Comparison of ENCODE assay signal across 20 cellular contexts in the genomic region with DNA sequence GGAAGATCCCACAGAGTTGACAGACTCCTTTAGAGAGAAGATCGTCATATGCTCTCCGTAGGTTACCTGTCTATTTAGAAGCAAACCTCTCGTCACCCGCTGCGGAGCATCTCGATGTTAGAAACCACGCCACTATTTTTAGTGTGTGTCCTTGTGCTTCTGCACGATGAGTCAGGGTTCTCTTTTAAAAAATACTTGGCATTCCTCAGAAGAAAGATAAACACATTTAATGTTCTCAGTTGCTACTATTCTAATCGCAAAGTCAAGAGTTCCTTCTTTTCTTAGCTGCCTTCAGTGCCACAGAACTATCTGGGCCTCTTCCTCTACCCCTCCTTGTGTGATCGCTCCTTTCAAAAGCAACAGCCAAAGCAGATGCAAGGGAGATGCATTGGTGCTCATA.
DNase-seq lines count a peak whose midpoint lies in the region; ATAC-seq and TF ChIP-seq lines count a peak whose summit lies in the region.
"Had no signal": no experiment of that assay in that cellular context is flagged by ENCODE, and none has a peak within 500 bp of the region (broad histone marks: within the 10 kb centered on the region; RNA-seq: fewer than 3 reads in every experiment).

No MANE protein-coding gene starts in this region.

- H3K9me3 Mint-ChIP-seq in osteocyte (ENCODE audit: unreplicated experiment) (peaks cover 6% of the 10 kb centered on the region), natural killer cell (no peaks in the 10 kb centered on the region)
- H3K9me3 Mint-ChIP-seq in natural killer cell treated with Interleukin-12 subunit alpha and Interleukin-12 subunit beta and Interleukin-15 and Interleukin-18, amount 100 ng/mL, for 72 hours = no peaks in the 10 kb centered on the region
- H3K9me3 Mint-ChIP-seq: T-helper 1 cell treated with Interleukin-12 subunit alpha and Interleukin-12 subunit beta and Interleukin-4 antibody, amounts not matched to agents 30 μg/mL and 1 μg/mL, for 36 hours had no signal

- peak overlapping the region; percentile 27 for H3K27ac Mint-ChIP-seq in osteocyte (ENCODE audit: unreplicated experiment)
- no peak overlapping the region for H3K27ac Mint-ChIP-seq in natural killer cell
- H3K27ac Mint-ChIP-seq in natural killer cell treated with Interleukin-12 subunit alpha and Interleukin-12 subunit beta and Interleukin-15 and Interleukin-18, amount 100 ng/mL, for 72 hours = no peak overlapping the region
- H3K27ac Mint-ChIP-seq: nephron; T-helper 1 cell treated with Interleukin-12 subunit alpha and Interleukin-12 subunit beta and Interleukin-4 antibody, amounts not matched to agents 30 μg/mL and 1 μg/mL, for 36 hours had no signal

- H3K27me3 Mint-ChIP-seq in osteocyte (ENCODE audit: unreplicated experiment) = no peaks in the 10 kb centered on the region
- no peaks in the 10 kb centered on the region for H3K27me3 Mint-ChIP-seq in natural killer cell (ENCODE audit: low read depth in 2 of 2)
- H3K27me3 Mint-ChIP-seq in natural killer cell treated with Interleukin-12 subunit alpha and Interleukin-12 subunit beta and Interleukin-15 and Interleukin-18, amount 100 ng/mL, for 72 hours = peaks cover 5 to 8% of the 10 kb centered on the region in 2 donors

- H3K27ac ChIP-seq in adrenal gland (peak overlapping the region in 3 of 5 donors; percentile 13 to 63 (median 56)), heart right ventricle (no peak overlapping the region)

- no peak overlapping the region for H3K4me3 Mint-ChIP-seq in osteocyte (ENCODE audit: unreplicated experiment)
- H3K4me3 Mint-ChIP-seq in natural killer cell = no peak overlapping the region
- H3K4me3 Mint-ChIP-seq in natural killer cell treated with Interleukin-12 subunit alpha and Interleukin-12 subunit beta and Interleukin-15 and Interleukin-18, amount 100 ng/mL, for 72 hours = no peak overlapping the region
- H3K4me3 Mint-ChIP-seq: nephron; T-helper 1 cell treated with Interleukin-12 subunit alpha and Interleukin-12 subunit beta and Interleukin-4 antibody, amounts not matched to agents 30 μg/mL and 1 μg/mL, for 36 hours had no signal

- TF ChIP-seq POLR2A in adrenal gland (IDR thresholded peaks at IDR 0.05) = peak in 1 of 2 donors; percentile 16

- H3K4me3 ChIP-seq in adrenal gland = peak overlapping the region in 1 of 4 donors; percentile 32
- no peak overlapping the region for H3K4me3 ChIP-seq in heart right ventricle
- H3K4me3 ChIP-seq: GM12878 had no signal

- H3K4me1 Mint-ChIP-seq in osteocyte (ENCODE audit: unreplicated experiment) (peaks cover 22% of the 10 kb centered on the region), natural killer cell (no peaks in the 10 kb centered on the region)
- no peaks in the 10 kb centered on the region for H3K4me1 Mint-ChIP-seq in natural killer cell treated with Interleukin-12 subunit alpha and Interleukin-12 subunit beta and Interleukin-15 and Interleukin-18, amount 100 ng/mL, for 72 hours (ENCODE audit: low read depth in 2 of 2)

- H3K4me1 ChIP-seq in adrenal gland (replicated peaks in 1 of 2) (peaks cover 17 to 29% of the 10 kb centered on the region in 2 donors), heart right ventricle (peaks cover 0 to 13% (median 5%) of the 10 kb centered on the region in 9 donors)
- H3K4me1 ChIP-seq: Caco-2 had no signal

- TF ChIP-seq CTCF in adrenal gland (IDR thresholded peaks at IDR 0.05) (no peak), heart right ventricle (IDR thresholded peaks at IDR 0.05) (no peak), osteocyte (IDR thresholded peaks at IDR 0.05) (no peak), natural killer cell (IDR thresholded peaks at IDR 0.05) (no peak)

- H3K9me3 ChIP-seq in adrenal gland (replicated peaks in 1 of 3) (no peaks in the 10 kb centered on the region), heart right ventricle (peaks cover 0 to 7% (median 0%) of the 10 kb centered on the region in 11 donors)
- H3K9me3 ChIP-seq: Caco-2 had no signal

- ATAC-seq in heart right ventricle (peak in 5 of 8 donors; percentile 39 to 75 (median 62)), HG03095 (IDR thresholded peaks at IDR 0.05; ENCODE audit: unreplicated experiment) (no peak), natural killer cell (no peak)
- ATAC-seq in natural killer cell treated with Interleukin-12 subunit alpha and Interleukin-12 subunit beta and Interleukin-15 and Interleukin-18, amount 100 ng/mL, for 72 hours = no peak
- ATAC-seq: GM12878 had no signal

- H3K36me3 ChIP-seq in adrenal gland (replicated peaks in 1 of 2) (no peaks in the 10 kb centered on the region), heart right ventricle (no peaks in the 10 kb centered on the region)

- no peaks in the 10 kb centered on the region for H3K27me3 ChIP-seq in adrenal gland
- H3K27me3 ChIP-seq in heart right ventricle = no peaks in the 10 kb centered on the region

- no peaks in the 10 kb centered on the region for H3K36me3 Mint-ChIP-seq in osteocyte (ENCODE audit: unreplicated experiment)
- H3K36me3 Mint-ChIP-seq in natural killer cell = no peaks in the 10 kb centered on the region
- no peaks in the 10 kb centered on the region for H3K36me3 Mint-ChIP-seq in natural killer cell treated with Interleukin-12 subunit alpha and Interleukin-12 subunit beta and Interleukin-15 and Interleukin-18, amount 100 ng/mL, for 72 hours

- 23 to 29% (median 25%) methylated on average over 10 of the region's 10 CpGs for WGBS in adrenal gland, 4 donors
- WGBS in heart right ventricle, 2 donors = 34 to 45% methylated on average over 10 of the region's 10 CpGs

- intact Hi-C loops in adrenal gland (cut with DNase I) (no loop called here), heart right ventricle (cut with DNase I) (no loop called here), natural killer cell (cut with micrococcal nuclease) (no loop called here)

- peak; percentile 84 for DNase-seq in EH (ENCODE audit: low read depth)
- peak; percentile 29 to 76 (median 59) for DNase-seq in adrenal gland
- no peak for DNase-seq in heart right ventricle
- no peak for DNase-seq in osteocyte (ENCODE audit: extremely low spot score, unreplicated experiment)
- no peak for DNase-seq in natural killer cell
- no peak for DNase-seq in natural killer cell treated with Interleukin-12 subunit alpha and Interleukin-12 subunit beta and Interleukin-15 and Interleukin-18, amount 100 ng/mL, for 72 hours (ENCODE audit: low spot score)
- no peak for DNase-seq in SW480 (ENCODE audit: low spot score)
- DNase-seq: activated CD4-positive, CD25-positive, alpha-beta regulatory T cell treated with anti-CD3 and anti-CD28 coated beads, Interleukin-2, amount 50 U/mL, for 72 hours; activated gamma-delta T cell; AML-193; Caco-2; NCI-H1694; NCI-H446; retina; SHP77; stimulated activated CD4-positive, alpha-beta T cell treated with anti-CD3 and anti-CD28 coated beads, Interleukin-1b, Interleukin-23, amount 100 ng/mL, for 48 hours had no signal

Comparison
In these comparisons a context has a peak if more than half of its experiments do, and no peak if none do; other contexts are left out.
1. DNase-seq: peak in EH (single experiment) and adrenal gland (7 of 7); none in heart right ventricle (0 of 2), osteocyte (single experiment), natural killer cell (single experiment), natural killer cell treated with Interleukin-12 subunit alpha and Interleukin-12 subunit beta and Interleukin-15 and Interleukin-18, amount 100 ng/mL, for 72 hours (single experiment) and SW480 (single experiment).
2. H3K27ac ChIP-seq: peak in adrenal gland (3 of 5); none in heart right ventricle (0 of 10).
3. ATAC-seq: peak in heart right ventricle (5 of 8); none in HG03095 (single experiment), natural killer cell (0 of 3) and natural killer cell treated with Interleukin-12 subunit alpha and Interleukin-12 subunit beta and Interleukin-15 and Interleukin-18, amount 100 ng/mL, for 72 hours (0 of 2).